Comparison of ENCODE assay signal across 20 cellular contexts in the genomic region with DNA sequence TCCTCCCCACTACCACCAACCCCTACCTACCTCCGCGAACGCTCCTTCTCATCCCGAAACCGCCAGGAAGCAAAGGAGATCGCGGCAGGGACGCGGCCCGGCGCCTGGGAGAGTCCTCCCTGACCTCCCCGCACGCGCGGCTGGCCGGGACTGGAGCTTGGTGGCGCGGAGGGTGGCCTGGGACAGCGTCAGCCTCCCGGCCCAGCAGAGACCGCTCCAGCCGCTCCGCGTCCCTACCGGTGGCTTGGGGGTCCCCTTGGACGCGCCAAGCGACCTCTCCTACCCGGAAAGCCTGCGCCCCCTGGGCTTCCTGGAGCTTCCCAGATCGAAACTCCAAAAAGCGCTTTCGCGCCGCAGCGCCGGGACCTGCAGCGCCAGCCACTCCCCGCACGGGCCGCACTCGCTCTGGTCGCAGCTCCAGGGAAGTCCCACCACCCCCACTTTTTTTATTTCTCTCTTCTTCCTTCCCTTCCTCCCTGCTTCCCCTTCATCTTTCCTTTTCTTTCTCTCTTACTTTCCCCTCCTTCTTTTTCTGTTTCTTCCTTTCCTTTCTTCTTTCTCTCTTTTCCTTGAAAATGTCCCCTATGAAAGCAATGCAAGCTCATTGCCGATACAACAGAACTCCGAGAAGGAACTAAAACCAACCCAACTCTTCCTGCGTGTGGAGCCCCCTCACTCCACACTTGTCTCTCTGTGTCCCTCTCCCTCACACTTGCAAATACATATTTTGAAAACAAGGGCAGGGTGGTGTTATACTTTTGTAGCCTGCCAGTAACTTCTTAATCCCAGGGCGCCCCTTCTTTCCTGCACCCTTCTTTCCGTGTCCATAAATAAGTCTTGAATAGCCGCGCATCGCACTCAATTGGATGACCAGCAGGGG. TPM values are rescaled to one million over a fixed set of nuclear protein-coding genes. Genes with fewer than 3 reads are reported as not detected.
A peak's percentile ranks its signal among the peaks of the same experiment; 100 is the strongest.
DNase-seq lines count a peak whose midpoint lies in the region; ATAC-seq, FAIRE-seq and TF ChIP-seq lines count a peak whose summit lies in the region.
"Had no signal": no experiment of that assay in that cellular context is flagged by ENCODE, and none has a peak within 500 bp of the region (broad histone marks: within the 10 kb centered on the region; RNA-seq: fewer than 3 reads in every experiment).

No MANE protein-coding gene starts in this region.

- H3K4me1 ChIP-seq in K562 (replicated peaks in 1 of 2; ENCODE audit: control insufficient read depth in 2 of 2, insufficient read depth in 2 of 2, low read length in 2 of 2) (peaks cover 0 to 12% of the 10 kb centered on the region in 2 experiments; a peak in 2 of 5 replicates), kidney (ENCODE audit: control insufficient read depth in 1 of 2, insufficient read depth in 1 of 2, low read depth in 1 of 2, low read length in 2 of 2) (no peaks in the 10 kb centered on the region), smooth muscle cell (ENCODE audit: low read depth) (peaks cover 18% of the 10 kb centered on the region)

- WGBS in K562 (ENCODE audit: insufficient coverage, low coverage, missing lambda C conversion rate), result 2% methylated on average over 32 of the region's 51 CpGs
- 7% methylated on average over 51 of the region's 51 CpGs for WGBS in smooth muscle cell (ENCODE audit: low lambda C conversion rate)

- FAIRE-seq in K562 (lab: Jason Lieb, UNC), result no peak
- no peak for FAIRE-seq in kidney (lab: Jason Lieb, UNC)

- no peak for DNase-seq in T-helper 1 cell
- no peak for DNase-seq in K562 (ENCODE audit: extremely low read depth in 1 of 4, low spot score in 3 of 4)
- DNase-seq in kidney, result peak; percentile 66
- no peak for DNase-seq in smooth muscle cell (lab: John Stamatoyannopoulos, UW; ENCODE audit: unreplicated experiment)
- no peak for DNase-seq in nucleus accumbens (lab: John Stamatoyannopoulos, UW)
- no peak for DNase-seq in HK-2 (ENCODE audit: unreplicated experiment)
- no peak for DNase-seq in NCI-H226
- DNase-seq: activated CD8-positive, alpha-beta memory T cell treated with anti-CD3 and anti-CD28 coated beads for 24 hours; activated naive CD8-positive, alpha-beta T cell treated with anti-CD3 and anti-CD28 coated beads for 36 hours; cortex of kidney; DMS79; foreskin fibroblast; Karpas-422; NCI-H2029 treated with DMSO at 0.1 percent for 48 hours had no signal

- POLR2A ChIA-PET in K562 (lab: Yijun Ruan, JAX), result interaction anchor here (0.6 kb wide), 1 partner anchor 11 kb away, joined by 7 read pairs; no protein-coding TSS in a partner anchor

- H3F3A ChIP-seq in smooth muscle cell (ENCODE audit: low read depth), result no peaks in the 10 kb centered on the region

- H3K27ac ChIP-seq in K562 (ENCODE audit: extremely low read depth, low read depth, low read length), result no peak overlapping the region
- H3K27ac ChIP-seq in kidney (ENCODE audit: low read depth in 2 of 2, low read length in 2 of 2), result no peak overlapping the region
- no peak overlapping the region for H3K27ac ChIP-seq in smooth muscle cell (ENCODE audit: low read depth)
- H3K27ac ChIP-seq: thoracic aorta had no signal

- intact Hi-C loops in K562 (cut with micrococcal nuclease), result no loop called here
- intact Hi-C loops in kidney (cut with DNase I), result no loop called here

- no peak for TF ChIP-seq CTCF in K562 (IDR thresholded peaks at IDR 0.05 in 2 of 3, conservative IDR thresholded peaks at IDR 0.05 in 1 of 3; ENCODE audit: insufficient read depth in 2 of 3, low read depth in 1 of 3, low read length in 3 of 3)
- TF ChIP-seq CTCF in kidney (IDR thresholded peaks at IDR 0.05; ENCODE audit: borderline replicate concordance, extremely low read depth, insufficient read depth), result no peak
- TF ChIP-seq CTCF in smooth muscle cell (IDR thresholded peaks at IDR 0.05; ENCODE audit: borderline replicate concordance, insufficient read depth, poor library complexity, severe bottlenecking), result peak; percentile 13

- no peaks in the 10 kb centered on the region for H3K9me1 ChIP-seq in K562 (ENCODE audit: control insufficient read depth, insufficient read depth, low read length)

- TF ChIP-seq EP300 in K562 (IDR thresholded peaks at IDR 0.05; ENCODE audit: low read length), result no peak

- CTCF ChIA-PET in K562 (lab: Yijun Ruan, JAX; ENCODE audit: low intra/inter-chr PET ratio), result no interaction called here

- H2AFZ ChIP-seq in K562 (ENCODE audit: low read depth, low read length), result no peak overlapping the region
- H2AFZ ChIP-seq in smooth muscle cell (ENCODE audit: low read depth), result peak overlapping the region; percentile 25

- H3K4me3 Mint-ChIP-seq in T-helper 1 cell treated with Interleukin-12 subunit alpha and Interleukin-12 subunit beta and Interleukin-4 antibody, amounts not matched to agents 30 μg/mL and 1 μg/mL, for 36 hours, result no peak overlapping the region
- H3K4me3 Mint-ChIP-seq: activated naive CD8-positive, alpha-beta T cell treated with anti-CD3 and anti-CD28 coated beads for 36 hours; memory B cell had no signal

- H3K9me3 ChIP-seq in K562 (replicated peaks; ENCODE audit: control insufficient read depth, insufficient read depth, low read depth, low read length) (no peaks in the 10 kb centered on the region), kidney (ENCODE audit: control insufficient read depth in 1 of 2, low read length in 2 of 2) (peaks cover 0 to 7% of the 10 kb centered on the region in 2 donors), smooth muscle cell (replicated peaks; ENCODE audit: low read depth) (no peaks in the 10 kb centered on the region)

- no peak for TF ChIP-seq POLR2A in K562 (conservative IDR thresholded peaks at IDR 0.05)

- H3K27ac Mint-ChIP-seq in T-helper 1 cell treated with Interleukin-12 subunit alpha and Interleukin-12 subunit beta and Interleukin-4 antibody, amounts not matched to agents 30 μg/mL and 1 μg/mL, for 36 hours, result peak overlapping the region; percentile 73
- H3K27ac Mint-ChIP-seq: activated naive CD8-positive, alpha-beta T cell treated with anti-CD3 and anti-CD28 coated beads for 36 hours; memory B cell had no signal

- H3K27me3 ChIP-seq in K562 (ENCODE audit: control insufficient read depth in 2 of 2, insufficient read depth in 2 of 2, low read length in 2 of 2) (peaks cover 7 to 43% of the 10 kb centered on the region in 2 experiments; a peak in 4 of 5 replicates), smooth muscle cell (ENCODE audit: low read depth) (peaks cover 58% of the 10 kb centered on the region)

- peaks cover 6% of the 10 kb centered on the region for H3K9me3 Mint-ChIP-seq in T-helper 1 cell treated with Interleukin-12 subunit alpha and Interleukin-12 subunit beta and Interleukin-4 antibody, amounts not matched to agents 30 μg/mL and 1 μg/mL, for 36 hours

- H3K79me2 ChIP-seq in K562 (ENCODE audit: control insufficient read depth, insufficient read depth, low read length) (no peaks in the 10 kb centered on the region), smooth muscle cell (ENCODE audit: low read depth) (peaks cover 2% of the 10 kb centered on the region)

- peaks cover 4% of the 10 kb centered on the region for H3K4me1 Mint-ChIP-seq in T-helper 1 cell treated with Interleukin-12 subunit alpha and Interleukin-12 subunit beta and Interleukin-4 antibody, amounts not matched to agents 30 μg/mL and 1 μg/mL, for 36 hours (ENCODE audit: low read depth)

- H3K27me3 Mint-ChIP-seq in T-helper 1 cell treated with Interleukin-12 subunit alpha and Interleukin-12 subunit beta and Interleukin-4 antibody, amounts not matched to agents 30 μg/mL and 1 μg/mL, for 36 hours (ENCODE audit: low read depth), result peaks cover 62% of the 10 kb centered on the region

- H4K20me1 ChIP-seq in K562 (replicated peaks; ENCODE audit: control insufficient read depth, insufficient read depth, low read length), result no peaks in the 10 kb centered on the region
- H4K20me1 ChIP-seq in smooth muscle cell (ENCODE audit: low read depth), result no peaks in the 10 kb centered on the region

- H3K36me3 Mint-ChIP-seq in T-helper 1 cell treated with Interleukin-12 subunit alpha and Interleukin-12 subunit beta and Interleukin-4 antibody, amounts not matched to agents 30 μg/mL and 1 μg/mL, for 36 hours (ENCODE audit: low read depth), result peaks cover 7% of the 10 kb centered on the region

- no TSS peak for BruUV-seq in K562 (replicated peaks; lab: Mats Ljungman, UMichigan)

- TF ChIP-seq RAD21 in K562 (CRISPR knock-in tag; conservative IDR thresholded peaks at IDR 0.05 in 1 of 2, IDR thresholded peaks at IDR 0.05 in 1 of 2), result no peak

- no peak for ATAC-seq in K562
- ATAC-seq: sciatic nerve had no signal

- in situ Hi-C loops in K562 (cut with MboI), result no loop called here

- H3K4me3 ChIP-seq in K562 (no peak overlapping the region), kidney (ENCODE audit: low read length in 2 of 2) (no peak overlapping the region), smooth muscle cell (peak overlapping the region; percentile 48)
- H3K4me3 ChIP-seq: thoracic aorta had no signal

- H3K36me3 ChIP-seq in K562 (ENCODE audit: control insufficient read depth, insufficient read depth, low read length) (no peaks in the 10 kb centered on the region), kidney (ENCODE audit: control insufficient read depth in 1 of 2, insufficient read depth in 2 of 2, low read length in 2 of 2) (no peaks in the 10 kb centered on the region), smooth muscle cell (ENCODE audit: low read depth) (no peaks in the 10 kb centered on the region)
- H3K36me3 ChIP-seq: thoracic aorta had no signal

- no peak overlapping the region; a peak in 1 of 4 replicates for H3K9ac ChIP-seq in K562 (ENCODE audit: insufficient read depth in 1 of 2, low read depth in 2 of 2, low read length in 2 of 2)
- H3K9ac ChIP-seq in kidney (ENCODE audit: low read length in 2 of 2), result no peak overlapping the region
- no peak overlapping the region for H3K9ac ChIP-seq in smooth muscle cell (ENCODE audit: low read depth)

- H3K4me2 ChIP-seq in K562 (ENCODE audit: insufficient read depth, low read length) (no peak overlapping the region), smooth muscle cell (peak overlapping the region; percentile 90)

RNA-seq across cellular contexts. Expression of a gene that starts 3.8 kb away (rescaled TPM):
- total RNA-seq in K562 (2011; cell fraction: chromatin; rRNA removed; ENCODE audit: low replicate concordance), result not detected in 2 replicates
- not detected in 2 replicates for total RNA-seq in K562 (2011; cell fraction: nucleolus; rRNA removed)
- not detected in 2 replicates for total RNA-seq in K562 (2011; cell fraction: nucleoplasm; rRNA removed)
- total RNA-seq in K562 (2014; rRNA removed), result not detected in 2 replicates
- not detected in 2 replicates for total RNA-seq in K562 (2014; rRNA removed; fragmentation: Illumina TruSeq; extraction: Trizol)
- not detected in 2 replicates for total RNA-seq in K562 (2015; rRNA removed; fragmentation: Illumina TruSeq; extraction: Trizol)
- not detected in 2 replicates for total RNA-seq in K562 (2021)
- polyA plus RNA-seq in K562 (2011; rRNA removed), result not detected in 2 replicates
- not detected in 2 replicates for polyA plus RNA-seq in K562 (2011; cell fraction: cytosol; rRNA removed)
- polyA plus RNA-seq in K562 (2011; cell fraction: nucleus; rRNA removed), result not detected in 2 replicates
- polyA plus RNA-seq in K562 (2012), result not detected in 2 replicates
- polyA plus RNA-seq in K562 (2014; fragmentation: Illumina TruSeq; extraction: Trizol), result not detected in 2 replicates
- not detected for polyA plus RNA-seq in K562 (2014; fragmentation: Nextera tagmentation; extraction: Ambion mirVana)
- not detected in 2 replicates for polyA plus RNA-seq in K562 (2014; rRNA removed)
- polyA minus RNA-seq in K562 (2011; rRNA and poly(A)+ RNA removed), result not detected in 2 replicates
- polyA minus RNA-seq in K562 (2011; cell fraction: cytosol; rRNA and poly(A)+ RNA removed), result not detected in 2 replicates
- not detected in 2 replicates for polyA minus RNA-seq in K562 (2011; cell fraction: nucleus; rRNA and poly(A)+ RNA removed)
- total RNA-seq in kidney, result 0.94 TPM
- 0.17 TPM for polyA plus RNA-seq in kidney (ENCODE audit: insufficient read depth, low read depth, low replicate concordance)
- total RNA-seq in smooth muscle cell, result 35.4 and 36.5 TPM in 2 replicates
- polyA plus RNA-seq in smooth muscle cell, result 21.0 and 25.6 TPM in 2 replicates
- total RNA-seq: A673; activated naive CD8-positive, alpha-beta T cell treated with anti-CD3 and anti-CD28 coated beads for 36 hours; T-helper 1 cell treated with Interleukin-12 subunit alpha and Interleukin-12 subunit beta and Interleukin-4 antibody, amounts not matched to agents 30 ng/mL and 1 ng/mL, for 36 hours had no signal

Comparison
In these comparisons a context has a peak if more than half of its experiments do, and no peak if none do; other contexts are left out.
1. RNA of a gene that starts 3.8 kb away (total RNA-seq): 35.4 to 36.5 TPM in smooth muscle cell; 0.94 TPM in kidney (single experiment) and not detected in K562; every median in the first group is over 10 times any median in the second.